ENCODE assay signal across 8 cellular contexts in genomic region chr16:30053376-30054015, GRCh38. TPM values are rescaled to one million over a fixed set of nuclear protein-coding genes. Genes with fewer than 3 reads are reported as not detected.
DNase-seq lines count a peak whose midpoint lies in the region; ATAC-seq, FAIRE-seq and TF ChIP-seq lines count a peak whose summit lies in the region.

No MANE protein-coding gene starts in this region.

- H3K9me3 ChIP-seq in KOPT-K1 (ENCODE audit: insufficient read depth, low read length, poor library complexity, severe bottlenecking) (no peaks in the 10 kb centered on the region), body of pancreas (no peaks in the 10 kb centered on the region), HepG2 (ENCODE audit: low read length) (no peaks in the 10 kb centered on the region), tibial artery (no peaks in the 10 kb centered on the region)

- POLR2A ChIA-PET in HepG2 (lab: Yijun Ruan, JAX) = interaction anchor here (1.0 to 5.6 kb wide), 5 partner anchors 11 to 238 kb away, joined by 3 to 66 read pairs (median 4); partner anchors contain the start of genes ALDOA, PAGR1, SEZ6L2 and TBX6

- TF ChIP-seq CTCF in GM12865 (IDR thresholded peaks at IDR 0.05; ENCODE audit: insufficient read depth, low read depth, low read length, missing control alignments) = no peak
- TF ChIP-seq CTCF in body of pancreas (IDR thresholded peaks at IDR 0.05) = no peak
- no peak for TF ChIP-seq CTCF in HepG2 (CRISPR knock-in tag; IDR thresholded peaks at IDR 0.05)
- no peak for TF ChIP-seq CTCF in tibial artery (IDR thresholded peaks at IDR 0.05)

- H2AFZ ChIP-seq in HepG2 (ENCODE audit: low read length) = no peak overlapping the region

- peak; percentile 2 for ATAC-seq in body of pancreas
- peak; percentile 15 for ATAC-seq in HepG2

- in situ Hi-C loops in HepG2 (cut with HindIII; ENCODE audit: extremely low pct_ligation_motif_present, low pct_unique_long_range_greater_than_20kb) = no loop called here

- H3K27ac ChIP-seq in KOPT-K1 (ENCODE audit: low read depth, low read length, poor library complexity, severe bottlenecking) (peak overlapping the region; percentile 92), body of pancreas (peak overlapping the region in 2 of 4 donors; percentile 50 to 60), HepG2 (ENCODE audit: extremely low read length, insufficient read depth, low read length) (no peak overlapping the region), tibial artery (peak overlapping the region; percentile 57 to 61)

- no peaks in the 10 kb centered on the region for H4K20me1 ChIP-seq in HepG2 (ENCODE audit: insufficient read depth, low read length)

- intact Hi-C loops in body of pancreas (cut with DNase I) = no loop called here
- intact Hi-C loops in HepG2 (cut with micrococcal nuclease; ENCODE audit: unreplicated experiment) = no loop called here
- intact Hi-C loops in tibial artery (cut with DNase I; ENCODE audit: low total_unique reads) = no loop called here

- no TSS peak for BruUV-seq in HepG2 (replicated peaks; lab: Mats Ljungman, UMichigan)

- no peaks in the 10 kb centered on the region for H3K79me2 ChIP-seq in HepG2 (ENCODE audit: insufficient read depth, low read length)

- peak overlapping the region; percentile 51 for H3K9ac ChIP-seq in HepG2 (ENCODE audit: insufficient read depth, low read depth, low read length)

- no peak for TF ChIP-seq RAD21 in HepG2 (CRISPR knock-in tag; IDR thresholded peaks at IDR 0.05)

- H3K36me3 ChIP-seq in KOPT-K1 (ENCODE audit: insufficient read depth, low read length) = no peaks in the 10 kb centered on the region
- H3K36me3 ChIP-seq in body of pancreas (replicated peaks in 1 of 2; ENCODE audit: insufficient read depth in 1 of 2, low read depth in 2 of 2) = no peaks in the 10 kb centered on the region
- no peaks in the 10 kb centered on the region for H3K36me3 ChIP-seq in HepG2 (replicated peaks in 1 of 2; ENCODE audit: control insufficient read depth in 1 of 2, insufficient read depth in 2 of 2, low read length in 2 of 2)
- no peaks in the 10 kb centered on the region for H3K36me3 ChIP-seq in tibial artery

- H3K27me3 ChIP-seq in body of pancreas (no peaks in the 10 kb centered on the region), HepG2 (ENCODE audit: control insufficient read depth in 1 of 2, insufficient read depth in 2 of 2, low read length in 2 of 2) (peaks cover 0 to 7% of the 10 kb centered on the region in 2 experiments; a peak in 2 of 5 replicates), tibial artery (no peaks in the 10 kb centered on the region)

- CTCF ChIA-PET in HepG2 (lab: Yijun Ruan, JAX; ENCODE audit: low intra/inter-chr PET ratio, low total read pairs) = interaction anchor here (1.2 kb wide), 1 partner anchor 21 kb away, joined by 5 read pairs; no protein-coding TSS in a partner anchor

- H3K4me1 ChIP-seq in body of pancreas (peaks cover 29% of the 10 kb centered on the region), HepG2 (ENCODE audit: insufficient read depth, low read length) (peaks cover 26% of the 10 kb centered on the region), tibial artery (peaks cover 0 to 29% (median 14%) of the 10 kb centered on the region in 4 donors)

- TF ChIP-seq POLR2A in body of pancreas (IDR thresholded peaks at IDR 0.05) (no peak), HepG2 (IDR thresholded peaks at IDR 0.05; ENCODE audit: insufficient read depth in 1 of 2, low read depth in 2 of 2, low read length in 2 of 2) (no peak)

- DNase-seq in GM12865 (ENCODE audit: low read depth) = no peak
- DNase-seq in body of pancreas = no peak
- no peak for DNase-seq in HepG2 (ENCODE audit: low spot score)
- DNase-seq in tibial artery = no peak
- no peak for DNase-seq in stimulated activated CD4-positive, alpha-beta T cell treated with anti-CD3 and anti-CD28 coated beads, Interleukin-12 subunit alpha, Interleukin-12 subunit beta, amount 100 ng/mL, for 4 hours
- DNase-seq in SKM-1 (lab: John Stamatoyannopoulos, UW; ENCODE audit: unreplicated experiment) = no peak
- no peak for DNase-seq in activated effector memory CD4-positive, alpha-beta T cell treated with Interleukin-2 at 50 U/mL for 16 hours

- TF ChIP-seq EP300 in HepG2 (IDR thresholded peaks at IDR 0.05; ENCODE audit: low read depth in 2 of 2, low read length in 2 of 2) (no peak), HepG2 (CRISPR knock-in tag; IDR thresholded peaks at IDR 0.05; ENCODE audit: borderline replicate concordance) (no peak)

- no peak for FAIRE-seq in HepG2 (lab: Jason Lieb, UNC)

- H3K4me3 ChIP-seq in GM12865 (ENCODE audit: low read depth, low read length) (peak overlapping the region; percentile 74), body of pancreas (peak overlapping the region in 1 of 2 donors; percentile 39), HepG2 (replicated peaks in 1 of 3; ENCODE audit: insufficient read depth in 1 of 3, low read depth in 2 of 3, low read length in 3 of 3) (peak overlapping the region; percentile 63 to 77 (median 75)), tibial artery (peak overlapping the region; percentile 70 to 92)

- WGBS in body of pancreas, 2 donors = 2 to 8% methylated on average over 14 to 19 of the region's 19 CpGs
- WGBS in HepG2 (ENCODE audit: low lambda C conversion rate) = 4% methylated on average over 19 of the region's 19 CpGs

- peak overlapping the region; percentile 96 for H3K4me2 ChIP-seq in HepG2 (ENCODE audit: low read depth, low read length)

RNA-seq across cellular contexts. Expression of gene ALDOA, which starts 12.1 kb away (rescaled TPM):
- total RNA-seq in body of pancreas = 100 to 1,000 TPM; 306 to 384 TPM
- total RNA-seq in HepG2 (2016; rRNA removed; fragmentation: Illumina TruSeq; extraction: Trizol) = 925 and 999 TPM in 2 replicates
- total RNA-seq in HepG2 (2016; cell fraction: cytosol; rRNA removed; fragmentation: Illumina TruSeq; extraction: Trizol; ENCODE audit: low read depth) = 363 and 383 TPM in 2 replicates
- 919 and 949 TPM in 2 replicates for total RNA-seq in HepG2 (2016; cell fraction: insoluble cytoplasmic fraction; rRNA removed; fragmentation: Illumina TruSeq; extraction: Trizol)
- 400 and 482 TPM in 2 replicates for total RNA-seq in HepG2 (2016; cell fraction: membrane; rRNA removed; fragmentation: Illumina TruSeq; extraction: Trizol)
- total RNA-seq in HepG2 (2016; cell fraction: nucleus; rRNA removed; fragmentation: Illumina TruSeq; extraction: Trizol) = 406 and 421 TPM in 2 replicates
- polyA plus RNA-seq in HepG2 (2011; rRNA removed) = 1,884 and 1,912 TPM in 2 replicates
- polyA plus RNA-seq in HepG2 (2011; cell fraction: cytosol; rRNA removed) = 1,982 and 2,786 TPM in 2 replicates
- 1,265 and 1,338 TPM in 2 replicates for polyA plus RNA-seq in HepG2 (2011; cell fraction: nucleus; rRNA removed)
- 2,541 and 2,865 TPM in 2 replicates for polyA plus RNA-seq in HepG2 (2012)
- polyA plus RNA-seq in HepG2 (2016; cell fraction: cytosol; fragmentation: Illumina TruSeq; extraction: Trizol; ENCODE audit: low read depth) = 565 and 614 TPM in 2 replicates
- polyA plus RNA-seq in HepG2 (2016; cell fraction: insoluble cytoplasmic fraction; fragmentation: Illumina TruSeq; extraction: Trizol; ENCODE audit: low read depth) = 1,258 and 1,452 TPM in 2 replicates
- 559 and 571 TPM in 2 replicates for polyA plus RNA-seq in HepG2 (2016; cell fraction: membrane; fragmentation: Illumina TruSeq; extraction: Trizol; ENCODE audit: low read depth)
- 791 and 794 TPM in 2 replicates for polyA plus RNA-seq in HepG2 (2016; cell fraction: nucleus; fragmentation: Illumina TruSeq; extraction: Trizol; ENCODE audit: insufficient read depth, low read depth)
- 1,277 and 3,284 TPM in 2 replicates for polyA minus RNA-seq in HepG2 (2011; rRNA and poly(A)+ RNA removed; ENCODE audit: low replicate concordance)
- 1,933 and 2,188 TPM in 2 replicates for polyA minus RNA-seq in HepG2 (2011; cell fraction: cytosol; rRNA and poly(A)+ RNA removed)
- 380 and 520 TPM in 2 replicates for polyA minus RNA-seq in HepG2 (2011; cell fraction: nucleus; rRNA and poly(A)+ RNA removed)

RNA-seq across cellular contexts. Expression of gene PPP4C, which starts 22.3 kb away (rescaled TPM):
- total RNA-seq in body of pancreas = 10 to 100 TPM; 29.3 to 32.2 TPM
- 176 and 177 TPM in 2 replicates for total RNA-seq in HepG2 (2016; rRNA removed; fragmentation: Illumina TruSeq; extraction: Trizol)
- total RNA-seq in HepG2 (2016; cell fraction: cytosol; rRNA removed; fragmentation: Illumina TruSeq; extraction: Trizol; ENCODE audit: low read depth) = 65.7 and 77.2 TPM in 2 replicates
- 171 and 181 TPM in 2 replicates for total RNA-seq in HepG2 (2016; cell fraction: insoluble cytoplasmic fraction; rRNA removed; fragmentation: Illumina TruSeq; extraction: Trizol)
- total RNA-seq in HepG2 (2016; cell fraction: membrane; rRNA removed; fragmentation: Illumina TruSeq; extraction: Trizol) = 128 and 142 TPM in 2 replicates
- total RNA-seq in HepG2 (2016; cell fraction: nucleus; rRNA removed; fragmentation: Illumina TruSeq; extraction: Trizol) = 74.9 and 87.3 TPM in 2 replicates
- polyA plus RNA-seq in HepG2 (2011; rRNA removed) = 220 and 272 TPM in 2 replicates
- polyA plus RNA-seq in HepG2 (2011; cell fraction: cytosol; rRNA removed) = 258 and 302 TPM in 2 replicates
- polyA plus RNA-seq in HepG2 (2011; cell fraction: nucleus; rRNA removed) = 210 and 223 TPM in 2 replicates
- 137 and 191 TPM in 2 replicates for polyA plus RNA-seq in HepG2 (2012)
- polyA plus RNA-seq in HepG2 (2016; cell fraction: cytosol; fragmentation: Illumina TruSeq; extraction: Trizol; ENCODE audit: low read depth) = 74.4 and 81.5 TPM in 2 replicates
- polyA plus RNA-seq in HepG2 (2016; cell fraction: insoluble cytoplasmic fraction; fragmentation: Illumina TruSeq; extraction: Trizol; ENCODE audit: low read depth) = 211 and 227 TPM in 2 replicates
- polyA plus RNA-seq in HepG2 (2016; cell fraction: membrane; fragmentation: Illumina TruSeq; extraction: Trizol; ENCODE audit: low read depth) = 119 and 131 TPM in 2 replicates
- polyA plus RNA-seq in HepG2 (2016; cell fraction: nucleus; fragmentation: Illumina TruSeq; extraction: Trizol; ENCODE audit: insufficient read depth, low read depth) = 198 and 202 TPM in 2 replicates
- polyA minus RNA-seq in HepG2 (2011; rRNA and poly(A)+ RNA removed; ENCODE audit: low replicate concordance) = 448 and 594 TPM in 2 replicates
- 140 and 151 TPM in 2 replicates for polyA minus RNA-seq in HepG2 (2011; cell fraction: cytosol; rRNA and poly(A)+ RNA removed)
- 46.2 and 53.8 TPM in 2 replicates for polyA minus RNA-seq in HepG2 (2011; cell fraction: nucleus; rRNA and poly(A)+ RNA removed)

RNA-seq across cellular contexts. Expression of gene TLCD3B, which starts 22.4 kb away (rescaled TPM):
- not detected for total RNA-seq in body of pancreas
- total RNA-seq in HepG2 (2016; rRNA removed; fragmentation: Illumina TruSeq; extraction: Trizol) = not detected in 2 replicates
- not detected in 2 replicates for total RNA-seq in HepG2 (2016; cell fraction: cytosol; rRNA removed; fragmentation: Illumina TruSeq; extraction: Trizol; ENCODE audit: low read depth)
- total RNA-seq in HepG2 (2016; cell fraction: insoluble cytoplasmic fraction; rRNA removed; fragmentation: Illumina TruSeq; extraction: Trizol) = not detected in 2 replicates
- total RNA-seq in HepG2 (2016; cell fraction: membrane; rRNA removed; fragmentation: Illumina TruSeq; extraction: Trizol) = not detected in 2 replicates
- total RNA-seq in HepG2 (2016; cell fraction: nucleus; rRNA removed; fragmentation: Illumina TruSeq; extraction: Trizol) = not detected in 2 replicates
- 0.24 TPM in 1 of 2 replicates, not detected in the other for polyA plus RNA-seq in HepG2 (2011; rRNA removed)
- polyA plus RNA-seq in HepG2 (2011; cell fraction: cytosol; rRNA removed) = not detected in 2 replicates
- polyA plus RNA-seq in HepG2 (2011; cell fraction: nucleus; rRNA removed) = 0.10 and 0.54 TPM in 2 replicates
- polyA plus RNA-seq in HepG2 (2012) = not detected in 2 replicates
- polyA plus RNA-seq in HepG2 (2016; cell fraction: cytosol; fragmentation: Illumina TruSeq; extraction: Trizol; ENCODE audit: low read depth) = not detected in 2 replicates
- not detected in 2 replicates for polyA plus RNA-seq in HepG2 (2016; cell fraction: insoluble cytoplasmic fraction; fragmentation: Illumina TruSeq; extraction: Trizol; ENCODE audit: low read depth)
- not detected in 2 replicates for polyA plus RNA-seq in HepG2 (2016; cell fraction: membrane; fragmentation: Illumina TruSeq; extraction: Trizol; ENCODE audit: low read depth)
- not detected in 2 replicates for polyA plus RNA-seq in HepG2 (2016; cell fraction: nucleus; fragmentation: Illumina TruSeq; extraction: Trizol; ENCODE audit: insufficient read depth, low read depth)
- polyA minus RNA-seq in HepG2 (2011; rRNA and poly(A)+ RNA removed; ENCODE audit: low replicate concordance) = 0.72 TPM in 1 of 2 replicates, not detected in the other
- polyA minus RNA-seq in HepG2 (2011; cell fraction: cytosol; rRNA and poly(A)+ RNA removed) = not detected in 2 replicates
- polyA minus RNA-seq in HepG2 (2011; cell fraction: nucleus; rRNA and poly(A)+ RNA removed) = not detected in 2 replicates

RNA-seq across cellular contexts. Expression of gene C16orf92, which starts 30.5 kb away (rescaled TPM):
- total RNA-seq in body of pancreas = not detected
- not detected in 2 replicates for total RNA-seq in HepG2 (2016; rRNA removed; fragmentation: Illumina TruSeq; extraction: Trizol)
- not detected in 2 replicates for total RNA-seq in HepG2 (2016; cell fraction: cytosol; rRNA removed; fragmentation: Illumina TruSeq; extraction: Trizol; ENCODE audit: low read depth)
- not detected in 2 replicates for total RNA-seq in HepG2 (2016; cell fraction: insoluble cytoplasmic fraction; rRNA removed; fragmentation: Illumina TruSeq; extraction: Trizol)
- total RNA-seq in HepG2 (2016; cell fraction: membrane; rRNA removed; fragmentation: Illumina TruSeq; extraction: Trizol) = not detected in 2 replicates
- total RNA-seq in HepG2 (2016; cell fraction: nucleus; rRNA removed; fragmentation: Illumina TruSeq; extraction: Trizol) = not detected in 2 replicates
- polyA plus RNA-seq in HepG2 (2011; rRNA removed) = not detected in 2 replicates
- not detected in 2 replicates for polyA plus RNA-seq in HepG2 (2011; cell fraction: cytosol; rRNA removed)
- not detected in 2 replicates for polyA plus RNA-seq in HepG2 (2011; cell fraction: nucleus; rRNA removed)
- not detected in 2 replicates for polyA plus RNA-seq in HepG2 (2012)
- polyA plus RNA-seq in HepG2 (2016; cell fraction: cytosol; fragmentation: Illumina TruSeq; extraction: Trizol; ENCODE audit: low read depth) = not detected in 2 replicates
- polyA plus RNA-seq in HepG2 (2016; cell fraction: insoluble cytoplasmic fraction; fragmentation: Illumina TruSeq; extraction: Trizol; ENCODE audit: low read depth) = not detected in 2 replicates
- polyA plus RNA-seq in HepG2 (2016; cell fraction: membrane; fragmentation: Illumina TruSeq; extraction: Trizol; ENCODE audit: low read depth) = not detected in 2 replicates
- not detected in 2 replicates for polyA plus RNA-seq in HepG2 (2016; cell fraction: nucleus; fragmentation: Illumina TruSeq; extraction: Trizol; ENCODE audit: insufficient read depth, low read depth)
- not detected in 2 replicates for polyA minus RNA-seq in HepG2 (2011; rRNA and poly(A)+ RNA removed; ENCODE audit: low replicate concordance)
- not detected in 2 replicates for polyA minus RNA-seq in HepG2 (2011; cell fraction: cytosol; rRNA and poly(A)+ RNA removed)
- not detected in 2 replicates for polyA minus RNA-seq in HepG2 (2011; cell fraction: nucleus; rRNA and poly(A)+ RNA removed)

RNA-seq across cellular contexts. Expression of gene TBX6, which starts 38.2 kb away (rescaled TPM):
- total RNA-seq in body of pancreas (1 to 10 TPM; 1.8 to 2.6 TPM), HepG2 (2016; rRNA removed; fragmentation: Illumina TruSeq; extraction: Trizol) (0.24 TPM in 1 of 2 replicates, not detected in the other)
- 0.09 and 0.20 TPM in 2 replicates for total RNA-seq in HepG2 (2016; cell fraction: cytosol; rRNA removed; fragmentation: Illumina TruSeq; extraction: Trizol; ENCODE audit: low read depth)
- 0.16 and 0.37 TPM in 2 replicates for total RNA-seq in HepG2 (2016; cell fraction: insoluble cytoplasmic fraction; rRNA removed; fragmentation: Illumina TruSeq; extraction: Trizol)
- total RNA-seq in HepG2 (2016; cell fraction: membrane; rRNA removed; fragmentation: Illumina TruSeq; extraction: Trizol) = 0.21 and 0.22 TPM in 2 replicates
- total RNA-seq in HepG2 (2016; cell fraction: nucleus; rRNA removed; fragmentation: Illumina TruSeq; extraction: Trizol) = 0.25 and 0.47 TPM in 2 replicates
- polyA plus RNA-seq in HepG2 (2011; rRNA removed) = 0.42 and 0.51 TPM in 2 replicates
- 0.08 and 0.24 TPM in 2 replicates for polyA plus RNA-seq in HepG2 (2011; cell fraction: cytosol; rRNA removed)
- 1.6 and 1.8 TPM in 2 replicates for polyA plus RNA-seq in HepG2 (2011; cell fraction: nucleus; rRNA removed)
- 0.36 and 0.44 TPM in 2 replicates for polyA plus RNA-seq in HepG2 (2012)
- polyA plus RNA-seq in HepG2 (2016; cell fraction: cytosol; fragmentation: Illumina TruSeq; extraction: Trizol; ENCODE audit: low read depth) = 0.35 and 0.51 TPM in 2 replicates
- 0.25 and 0.34 TPM in 2 replicates for polyA plus RNA-seq in HepG2 (2016; cell fraction: insoluble cytoplasmic fraction; fragmentation: Illumina TruSeq; extraction: Trizol; ENCODE audit: low read depth)
- polyA plus RNA-seq in HepG2 (2016; cell fraction: membrane; fragmentation: Illumina TruSeq; extraction: Trizol; ENCODE audit: low read depth) = 0.39 and 0.63 TPM in 2 replicates
- polyA plus RNA-seq in HepG2 (2016; cell fraction: nucleus; fragmentation: Illumina TruSeq; extraction: Trizol; ENCODE audit: insufficient read depth, low read depth) = 0.78 and 1.4 TPM in 2 replicates
- 1.1 TPM in 1 of 2 replicates, not detected in the other for polyA minus RNA-seq in HepG2 (2011; rRNA and poly(A)+ RNA removed; ENCODE audit: low replicate concordance)
- not detected in 2 replicates for polyA minus RNA-seq in HepG2 (2011; cell fraction: cytosol; rRNA and poly(A)+ RNA removed)
- polyA minus RNA-seq in HepG2 (2011; cell fraction: nucleus; rRNA and poly(A)+ RNA removed) = 0.39 and 0.62 TPM in 2 replicates
